20 cellular contexts compared by ENCODE assay signal in the genomic region with DNA sequence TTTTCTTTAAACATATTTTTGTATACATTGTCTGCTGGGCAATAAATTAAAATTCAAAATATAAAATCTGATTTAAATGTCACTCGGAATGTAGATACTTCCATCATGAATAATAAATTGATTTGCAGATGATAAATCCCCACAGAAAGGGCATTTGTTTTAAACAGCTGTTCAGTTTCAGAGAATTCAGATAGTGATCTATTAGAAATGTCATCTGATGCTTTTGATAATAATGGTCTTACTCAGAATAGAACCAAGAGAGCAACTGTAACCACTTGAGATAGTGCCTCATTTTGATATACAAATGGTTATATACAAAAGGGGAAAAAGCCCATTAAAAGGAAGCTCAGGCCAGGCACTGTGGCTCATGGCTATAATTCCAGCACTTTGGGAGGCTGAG.
"Had no signal": no experiment of that assay in that cellular context is flagged by ENCODE, and none has a peak within 500 bp of the region (broad histone marks: within the 10 kb centered on the region; RNA-seq: fewer than 3 reads in every experiment).

No MANE protein-coding gene starts in this region.

- ATAC-seq: gastroesophageal sphincter; left lobe of liver; natural killer cell treated with Interleukin-12 subunit alpha and Interleukin-12 subunit beta and Interleukin-15 and Interleukin-18, amount 100 ng/mL, for 72 hours; pancreas; right cardiac atrium; upper lobe of right lung had no signal

- H3K4me3 ChIP-seq: esophagus squamous epithelium, gastroesophageal sphincter, neural progenitor cell, pancreas, smooth muscle cell, tibial artery, upper lobe of right lung, vagina had no signal

- H3K27me3 Mint-ChIP-seq: dendritic cell treated with granulocyte-macrophage colony-stimulating factor and Interleukin-4, amounts not matched to agents 40 ng/mL and 50 ng/mL, for 4 days; natural killer cell treated with Interleukin-12 subunit alpha and Interleukin-12 subunit beta and Interleukin-15 and Interleukin-18, amount 100 ng/mL, for 72 hours; progenitor cell of endocrine pancreas; stimulated activated naive CD8-positive, alpha-beta T cell treated with anti-CD3 and anti-CD28 coated beads, Interleukin-15, Interleukin-2, amounts not matched to agents 100 ng/mL and 50 ng/mL, for 24 hours had no signal

- H3K27ac ChIP-seq: esophagus squamous epithelium, gastroesophageal sphincter, pancreas, tibial artery, upper lobe of right lung, vagina had no signal

- H3K27me3 ChIP-seq: esophagus squamous epithelium, gastroesophageal sphincter, neural progenitor cell, pancreas, tibial artery, upper lobe of right lung, vagina had no signal

- H3K27ac Mint-ChIP-seq: dendritic cell treated with granulocyte-macrophage colony-stimulating factor and Interleukin-4, amounts not matched to agents 40 ng/mL and 50 ng/mL, for 4 days; mesothelial cell of epicardium; natural killer cell treated with Interleukin-12 subunit alpha and Interleukin-12 subunit beta and Interleukin-15 and Interleukin-18, amount 100 ng/mL, for 72 hours; neural progenitor cell; progenitor cell of endocrine pancreas; stimulated activated naive CD8-positive, alpha-beta T cell treated with anti-CD3 and anti-CD28 coated beads, Interleukin-15, Interleukin-2, amounts not matched to agents 100 ng/mL and 50 ng/mL, for 24 hours had no signal

- H3K4me3 Mint-ChIP-seq: dendritic cell treated with granulocyte-macrophage colony-stimulating factor and Interleukin-4, amounts not matched to agents 40 ng/mL and 50 ng/mL, for 4 days; mesothelial cell of epicardium; natural killer cell treated with Interleukin-12 subunit alpha and Interleukin-12 subunit beta and Interleukin-15 and Interleukin-18, amount 100 ng/mL, for 72 hours; neural progenitor cell; stimulated activated naive CD8-positive, alpha-beta T cell treated with anti-CD3 and anti-CD28 coated beads, Interleukin-15, Interleukin-2, amounts not matched to agents 100 ng/mL and 50 ng/mL, for 24 hours had no signal

- H3K36me3 ChIP-seq: esophagus squamous epithelium, gastroesophageal sphincter, neural progenitor cell, pancreas, tibial artery, upper lobe of right lung, vagina had no signal

- H3K9me3 ChIP-seq: esophagus squamous epithelium, gastroesophageal sphincter, pancreas, tibial artery, upper lobe of right lung, vagina had no signal

- DNase-seq: esophagus squamous epithelium; foreskin fibroblast; glutamatergic neuron; islet precursor cell; nucleus accumbens; pancreas; right cardiac atrium; stimulated activated CD4-positive, alpha-beta T cell treated with anti-CD3 and anti-CD28 coated beads, Interleukin-2, amount 100 ng/mL, for 48 hours; tibial artery; upper lobe of right lung had no signal

- H3K9me3 Mint-ChIP-seq: dendritic cell treated with granulocyte-macrophage colony-stimulating factor and Interleukin-4, amounts not matched to agents 40 ng/mL and 50 ng/mL, for 4 days; natural killer cell treated with Interleukin-12 subunit alpha and Interleukin-12 subunit beta and Interleukin-15 and Interleukin-18, amount 100 ng/mL, for 72 hours; neural progenitor cell; stimulated activated naive CD8-positive, alpha-beta T cell treated with anti-CD3 and anti-CD28 coated beads, Interleukin-15, Interleukin-2, amounts not matched to agents 100 ng/mL and 50 ng/mL, for 24 hours had no signal

- H3K36me3 Mint-ChIP-seq: mesothelial cell of epicardium; natural killer cell treated with Interleukin-12 subunit alpha and Interleukin-12 subunit beta and Interleukin-15 and Interleukin-18, amount 100 ng/mL, for 72 hours had no signal
